Comparison of ENCODE assay signal across 24 cellular contexts in genomic region chr1:29876902-29877301, GRCh38.
DNase-seq lines count a peak whose midpoint lies in the region; ATAC-seq, FAIRE-seq and TF ChIP-seq lines count a peak whose summit lies in the region.
"Had no signal": no experiment of that assay in that cellular context is flagged by ENCODE, and none has a peak within 500 bp of the region (broad histone marks: within the 10 kb centered on the region; RNA-seq: fewer than 3 reads in every experiment).

No MANE protein-coding gene starts in this region.

- H3K4me3 ChIP-seq in A549 (no peak overlapping the region), GM23338 (no peak overlapping the region)
- no peak overlapping the region for H3K4me3 ChIP-seq in CD8-positive, alpha-beta memory T cell (ENCODE audit: low read length)
- H3K4me3 ChIP-seq: colonic mucosa, sigmoid colon, stomach, upper lobe of right lung had no signal

- no peaks in the 10 kb centered on the region for H4K20me1 ChIP-seq in GM23338 (replicated peaks; ENCODE audit: insufficient read depth)

- no peak for TF ChIP-seq POLR2A in A549 (IDR thresholded peaks at IDR 0.05; ENCODE audit: low read length)

- H3K4me1 ChIP-seq in A549, result no peaks in the 10 kb centered on the region
- 0 out of 2 replicates have a peak, but pooled peaks cover 3% of the 10 kb centered on the region for H3K4me1 ChIP-seq in GM23338 (ENCODE audit: insufficient read depth)
- no peaks in the 10 kb centered on the region for H3K4me1 ChIP-seq in CD8-positive, alpha-beta memory T cell (ENCODE audit: insufficient read depth, low read length)
- H3K4me1 ChIP-seq: colonic mucosa, sigmoid colon, stomach, upper lobe of right lung had no signal

- no peak for FAIRE-seq in A549 (lab: Jason Lieb, UNC)
- FAIRE-seq: GM12892 had no signal

- DNase-seq in A549 (ENCODE audit: low read depth in 1 of 2, low spot score in 1 of 2) (no peak), GM23338 (ENCODE audit: low spot score) (peak; percentile 79), NCI-H345 (lab: John Stamatoyannopoulos, UW) (peak; percentile 49), WTC11 (ENCODE audit: low spot score) (peak; percentile 56), kidney glomerular epithelial cell (lab: John Stamatoyannopoulos, UW) (no peak), caudate nucleus (lab: John Stamatoyannopoulos, UW) (no peak)
- DNase-seq in activated CD4-positive, alpha-beta T cell treated with anti-CD3 and anti-CD28 coated beads for 1 hour, result no peak
- DNase-seq in CD8-positive, alpha-beta memory T cell, result no peak
- DNase-seq: activated CD4-positive, alpha-beta T cell treated with anti-CD3 and anti-CD28 coated beads, Interleukin-2, amount 10 ng/mL, durations not matched to agents 24 days and 14 days; activated naive CD4-positive, alpha-beta T cell treated with anti-CD3 and anti-CD28 coated beads for 36 hours; CD4-positive, CD25-positive, alpha-beta regulatory T cell; colonic mucosa; foreskin keratinocyte; GOT3; KBM-7; NCI-H1105; sigmoid colon; stomach; T1000; upper lobe of right lung had no signal

- no peak for TF ChIP-seq EP300 in A549 (IDR thresholded peaks at IDR 0.05)

- no peak overlapping the region for H3K4me2 ChIP-seq in A549
- H3K4me2 ChIP-seq in GM23338, result no peak overlapping the region

- no peaks in the 10 kb centered on the region for H3K9me3 Mint-ChIP-seq in GM23338
- H3K9me3 Mint-ChIP-seq in WTC11, result no peaks in the 10 kb centered on the region
- H3K9me3 Mint-ChIP-seq in CD8-positive, alpha-beta memory T cell, result no peaks in the 10 kb centered on the region
- H3K9me3 Mint-ChIP-seq: activated CD4-positive, alpha-beta T cell treated with anti-CD3 and anti-CD28 coated beads, Interleukin-2, amount 10 ng/mL, durations not matched to agents 24 days and 14 days; activated naive CD4-positive, alpha-beta T cell treated with anti-CD3 and anti-CD28 coated beads for 36 hours had no signal

- no peaks in the 10 kb centered on the region for H3K79me2 ChIP-seq in GM23338 (replicated peaks; ENCODE audit: insufficient read depth)

- no peaks in the 10 kb centered on the region for H3K36me3 Mint-ChIP-seq in GM23338 (ENCODE audit: low read depth)
- no peaks in the 10 kb centered on the region for H3K36me3 Mint-ChIP-seq in WTC11
- no peaks in the 10 kb centered on the region for H3K36me3 Mint-ChIP-seq in CD8-positive, alpha-beta memory T cell
- H3K36me3 Mint-ChIP-seq: CD4-positive, CD25-positive, alpha-beta regulatory T cell had no signal

- 0 out of 2 replicates have a peak, but pooled peaks cover 3% of the 10 kb centered on the region for H3F3A ChIP-seq in GM23338 (replicated peaks; ENCODE audit: low read depth)

- CTCF ChIA-PET in A549 (lab: Yijun Ruan, JAX), result no interaction called here
- CTCF ChIA-PET in WTC11 (lab: Charles Lee), result interaction anchor here (0.6 to 2.5 kb wide), 18 partner anchors 9 to 503 kb away, joined by 3 to 12 read pairs (median 4); no protein-coding TSS in a partner anchor
- CTCF ChIA-PET in CD8-positive, alpha-beta memory T cell (lab: Charles Lee), result no interaction called here

- H3K27ac ChIP-seq in A549 (no peak overlapping the region), GM23338 (ENCODE audit: low read depth) (no peak overlapping the region), caudate nucleus (ENCODE audit: low read depth, low read length) (no peak overlapping the region)
- no peak overlapping the region for H3K27ac ChIP-seq in CD8-positive, alpha-beta memory T cell (ENCODE audit: low read depth, low read length)
- H3K27ac ChIP-seq: colonic mucosa, foreskin keratinocyte, sigmoid colon, stomach, upper lobe of right lung had no signal

- H3K4me1 Mint-ChIP-seq in GM23338, result peaks cover 23% of the 10 kb centered on the region
- H3K4me1 Mint-ChIP-seq in WTC11, result peaks cover 23% of the 10 kb centered on the region
- no peaks in the 10 kb centered on the region for H3K4me1 Mint-ChIP-seq in CD8-positive, alpha-beta memory T cell
- H3K4me1 Mint-ChIP-seq: activated CD4-positive, alpha-beta T cell treated with anti-CD3 and anti-CD28 coated beads, Interleukin-2, amount 10 ng/mL, durations not matched to agents 24 days and 14 days; CD4-positive, CD25-positive, alpha-beta regulatory T cell had no signal

- peak; percentile 46 to 54; a peak in 2 of 6 replicates for ATAC-seq in A549
- peak; percentile 99 for ATAC-seq in GM23338
- ATAC-seq in WTC11, result peak; percentile 97
- ATAC-seq: foreskin keratinocyte, left lobe of liver, Panc1, SK-N-SH treated with all-trans-retinoic acid at 6 μM for 48 hours, upper lobe of right lung had no signal

- TF ChIP-seq CTCF in A549 (IDR thresholded peaks at IDR 0.05) (no peak), GM23338 (conservative IDR thresholded peaks at IDR 0.05; ENCODE audit: low read depth in 2 of 2) (peak; percentile 33 to 55), WTC11 (IDR thresholded peaks at IDR 0.05) (no peak)

- WGBS in A549 (ENCODE audit: missing lambda C conversion rate), result 57% methylated on average over 8 of the region's 8 CpGs

- H3K27ac Mint-ChIP-seq in GM23338, result no peak overlapping the region
- H3K27ac Mint-ChIP-seq in WTC11, result 0 out of 2 replicates have a peak overlapping the region, but pooled peaks have one; percentile 50
- no peak overlapping the region for H3K27ac Mint-ChIP-seq in CD8-positive, alpha-beta memory T cell
- H3K27ac Mint-ChIP-seq: activated CD4-positive, alpha-beta T cell treated with anti-CD3 and anti-CD28 coated beads, Interleukin-2, amount 10 ng/mL, durations not matched to agents 24 days and 14 days; activated naive CD4-positive, alpha-beta T cell treated with anti-CD3 and anti-CD28 coated beads for 36 hours; CD4-positive, CD25-positive, alpha-beta regulatory T cell had no signal

- TF ChIP-seq RAD21 in A549 (conservative IDR thresholded peaks at IDR 0.05 in 1 of 2, IDR thresholded peaks at IDR 0.05 in 1 of 2), result no peak

- POLR2A ChIA-PET in A549 (lab: Yijun Ruan, JAX) (no interaction called here), WTC11 (lab: Charles Lee) (no interaction called here)
- POLR2A ChIA-PET in CD8-positive, alpha-beta memory T cell (lab: Charles Lee), result no interaction called here

- H3K9me2 ChIP-seq in GM23338 (ENCODE audit: insufficient read depth), result no peaks in the 10 kb centered on the region

- no peaks in the 10 kb centered on the region for H3K27me3 ChIP-seq in GM23338 (ENCODE audit: insufficient read depth)
- peaks cover 5% of the 10 kb centered on the region for H3K27me3 ChIP-seq in CD8-positive, alpha-beta memory T cell (ENCODE audit: insufficient read depth, low read length, poor library complexity, severe bottlenecking)
- H3K27me3 ChIP-seq: colonic mucosa, foreskin keratinocyte, upper lobe of right lung had no signal

- H3K9me3 ChIP-seq in A549, result no peaks in the 10 kb centered on the region
- H3K9me3 ChIP-seq in CD8-positive, alpha-beta memory T cell (ENCODE audit: low read length), result no peaks in the 10 kb centered on the region
- H3K9me3 ChIP-seq: colonic mucosa, sigmoid colon, stomach had no signal

- H3K4me3 Mint-ChIP-seq in GM23338 (no peak overlapping the region), WTC11 (no peak overlapping the region)
- no peak overlapping the region for H3K4me3 Mint-ChIP-seq in CD8-positive, alpha-beta memory T cell
- H3K4me3 Mint-ChIP-seq: activated CD4-positive, alpha-beta T cell treated with anti-CD3 and anti-CD28 coated beads, Interleukin-2, amount 10 ng/mL, durations not matched to agents 24 days and 14 days; activated naive CD4-positive, alpha-beta T cell treated with anti-CD3 and anti-CD28 coated beads for 36 hours; CD4-positive, CD25-positive, alpha-beta regulatory T cell had no signal

- H3K27me3 Mint-ChIP-seq in GM23338 (ENCODE audit: insufficient read depth, low read depth, poor library complexity) (peaks cover 7% of the 10 kb centered on the region), WTC11 (ENCODE audit: low read depth) (no peaks in the 10 kb centered on the region)
- H3K27me3 Mint-ChIP-seq in CD8-positive, alpha-beta memory T cell, result peaks cover 10% of the 10 kb centered on the region in 2 donors
- H3K27me3 Mint-ChIP-seq: activated CD4-positive, alpha-beta T cell treated with anti-CD3 and anti-CD28 coated beads, Interleukin-2, amount 10 ng/mL, durations not matched to agents 24 days and 14 days had no signal

- no peaks in the 10 kb centered on the region for H3K36me3 ChIP-seq in GM23338 (ENCODE audit: insufficient read depth)
- no peaks in the 10 kb centered on the region for H3K36me3 ChIP-seq in CD8-positive, alpha-beta memory T cell (ENCODE audit: insufficient read depth, low read length)
- H3K36me3 ChIP-seq: colonic mucosa, sigmoid colon, stomach, upper lobe of right lung had no signal

- peak overlapping the region; percentile 84; the same call in 1 of the 2 replicates for H2AFZ ChIP-seq in GM23338

TF ChIP-seq in A549, 52 proteins besides CTCF, POLR2A, EP300 and RAD21 (continues in another document):
- TF ChIP-seq E2F6 (IDR thresholded peaks at IDR 0.05; ENCODE audit: borderline replicate concordance, low read depth) (no peak), SMC3 (IDR thresholded peaks at IDR 0.05) (no peak), ZSCAN20 (CRISPR knock-in tag; IDR thresholded peaks at IDR 0.05) (no peak), HDAC2 (IDR thresholded peaks at IDR 0.05) (no peak)

TF ChIP-seq in WTC11, 78 proteins besides CTCF, POLR2A, EP300 and RAD21 (continues in another document):
- TF ChIP-seq FOXP4 (CRISPR knock-in tag; IDR thresholded peaks at IDR 0.05) (no peak), ESRRA (CRISPR knock-in tag; IDR thresholded peaks at IDR 0.05; ENCODE audit: borderline replicate concordance) (no peak), TCF7 (CRISPR knock-in tag; IDR thresholded peaks at IDR 0.05; ENCODE audit: low read depth) (no peak), ATF1 (CRISPR knock-in tag; IDR thresholded peaks at IDR 0.05) (no peak), ZNF219 (CRISPR knock-in tag; IDR thresholded peaks at IDR 0.05; ENCODE audit: borderline replicate concordance) (no peak), MXD4 (CRISPR knock-in tag; IDR thresholded peaks at IDR 0.05; ENCODE audit: borderline replicate concordance) (no peak)

Comparison
In these comparisons a context has a peak if more than half of its experiments do, and no peak if none do; other contexts are left out.
1. DNase-seq: peak in GM23338 (single experiment), NCI-H345 (single experiment) and WTC11 (single experiment); none in A549 (0 of 2), kidney glomerular epithelial cell (single experiment), activated CD4-positive, alpha-beta T cell treated with anti-CD3 and anti-CD28 coated beads for 1 hour (single experiment), caudate nucleus (0 of 61) and CD8-positive, alpha-beta memory T cell (0 of 5).
2. CTCF ChIP-seq: peak in GM23338 (2 of 2); none in A549 (single experiment) and WTC11 (single experiment).
3. Peak in every context shown above with its lines, with median percentiles within 50 percentile points of each other: ATAC-seq.